Comparison of ENCODE assay signal across 1 cellular context in the genomic region with DNA sequence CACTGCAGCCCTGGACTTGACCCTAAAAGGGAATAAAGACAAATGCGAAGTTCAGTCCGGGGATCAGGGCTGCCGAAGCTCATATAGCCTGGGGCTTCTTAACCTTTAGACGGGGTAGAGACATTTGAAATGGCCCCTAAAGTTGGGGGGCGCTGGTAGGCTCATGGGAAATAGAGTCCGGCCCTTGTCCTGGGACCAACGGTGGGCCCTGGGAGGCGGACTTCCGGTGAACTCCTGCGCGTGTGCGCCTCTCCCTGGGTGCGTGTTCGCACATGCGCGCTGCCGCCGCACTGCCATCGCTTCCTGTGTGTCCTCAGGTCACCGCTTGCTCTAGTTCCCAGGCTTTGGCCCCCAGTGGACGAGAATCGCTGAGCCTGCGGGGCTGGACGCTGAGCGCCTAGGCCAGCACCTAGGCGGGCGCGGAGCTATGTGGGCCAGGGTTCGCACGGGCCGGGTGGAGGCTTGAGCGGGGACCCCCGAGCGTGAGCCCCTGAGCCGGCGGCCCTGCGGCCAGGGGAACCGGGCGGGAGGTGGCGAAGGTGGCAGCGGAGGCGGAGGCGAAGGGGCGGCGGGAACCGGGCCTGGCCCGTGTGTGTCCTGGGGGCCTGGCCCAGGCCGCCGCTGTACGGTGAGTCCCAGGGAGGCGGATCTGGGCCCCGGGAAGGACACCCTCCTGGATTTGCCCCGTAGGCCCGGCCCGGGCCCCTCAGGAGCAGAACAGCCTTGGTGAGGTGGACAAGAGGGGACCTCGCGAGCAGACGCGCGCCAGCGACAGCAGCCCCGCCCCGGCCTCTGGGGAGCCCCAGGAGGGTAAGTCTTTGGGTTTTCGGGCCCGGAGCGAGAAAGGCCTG.
TF ChIP-seq lines count a peak whose summit lies in the region.

No MANE protein-coding gene starts in this region.

TF ChIP-seq in HepG2, 621 proteins besides CTCF, POLR2A, EP300 and RAD21 (continued from another document):
- TF ChIP-seq, protein P1, sequence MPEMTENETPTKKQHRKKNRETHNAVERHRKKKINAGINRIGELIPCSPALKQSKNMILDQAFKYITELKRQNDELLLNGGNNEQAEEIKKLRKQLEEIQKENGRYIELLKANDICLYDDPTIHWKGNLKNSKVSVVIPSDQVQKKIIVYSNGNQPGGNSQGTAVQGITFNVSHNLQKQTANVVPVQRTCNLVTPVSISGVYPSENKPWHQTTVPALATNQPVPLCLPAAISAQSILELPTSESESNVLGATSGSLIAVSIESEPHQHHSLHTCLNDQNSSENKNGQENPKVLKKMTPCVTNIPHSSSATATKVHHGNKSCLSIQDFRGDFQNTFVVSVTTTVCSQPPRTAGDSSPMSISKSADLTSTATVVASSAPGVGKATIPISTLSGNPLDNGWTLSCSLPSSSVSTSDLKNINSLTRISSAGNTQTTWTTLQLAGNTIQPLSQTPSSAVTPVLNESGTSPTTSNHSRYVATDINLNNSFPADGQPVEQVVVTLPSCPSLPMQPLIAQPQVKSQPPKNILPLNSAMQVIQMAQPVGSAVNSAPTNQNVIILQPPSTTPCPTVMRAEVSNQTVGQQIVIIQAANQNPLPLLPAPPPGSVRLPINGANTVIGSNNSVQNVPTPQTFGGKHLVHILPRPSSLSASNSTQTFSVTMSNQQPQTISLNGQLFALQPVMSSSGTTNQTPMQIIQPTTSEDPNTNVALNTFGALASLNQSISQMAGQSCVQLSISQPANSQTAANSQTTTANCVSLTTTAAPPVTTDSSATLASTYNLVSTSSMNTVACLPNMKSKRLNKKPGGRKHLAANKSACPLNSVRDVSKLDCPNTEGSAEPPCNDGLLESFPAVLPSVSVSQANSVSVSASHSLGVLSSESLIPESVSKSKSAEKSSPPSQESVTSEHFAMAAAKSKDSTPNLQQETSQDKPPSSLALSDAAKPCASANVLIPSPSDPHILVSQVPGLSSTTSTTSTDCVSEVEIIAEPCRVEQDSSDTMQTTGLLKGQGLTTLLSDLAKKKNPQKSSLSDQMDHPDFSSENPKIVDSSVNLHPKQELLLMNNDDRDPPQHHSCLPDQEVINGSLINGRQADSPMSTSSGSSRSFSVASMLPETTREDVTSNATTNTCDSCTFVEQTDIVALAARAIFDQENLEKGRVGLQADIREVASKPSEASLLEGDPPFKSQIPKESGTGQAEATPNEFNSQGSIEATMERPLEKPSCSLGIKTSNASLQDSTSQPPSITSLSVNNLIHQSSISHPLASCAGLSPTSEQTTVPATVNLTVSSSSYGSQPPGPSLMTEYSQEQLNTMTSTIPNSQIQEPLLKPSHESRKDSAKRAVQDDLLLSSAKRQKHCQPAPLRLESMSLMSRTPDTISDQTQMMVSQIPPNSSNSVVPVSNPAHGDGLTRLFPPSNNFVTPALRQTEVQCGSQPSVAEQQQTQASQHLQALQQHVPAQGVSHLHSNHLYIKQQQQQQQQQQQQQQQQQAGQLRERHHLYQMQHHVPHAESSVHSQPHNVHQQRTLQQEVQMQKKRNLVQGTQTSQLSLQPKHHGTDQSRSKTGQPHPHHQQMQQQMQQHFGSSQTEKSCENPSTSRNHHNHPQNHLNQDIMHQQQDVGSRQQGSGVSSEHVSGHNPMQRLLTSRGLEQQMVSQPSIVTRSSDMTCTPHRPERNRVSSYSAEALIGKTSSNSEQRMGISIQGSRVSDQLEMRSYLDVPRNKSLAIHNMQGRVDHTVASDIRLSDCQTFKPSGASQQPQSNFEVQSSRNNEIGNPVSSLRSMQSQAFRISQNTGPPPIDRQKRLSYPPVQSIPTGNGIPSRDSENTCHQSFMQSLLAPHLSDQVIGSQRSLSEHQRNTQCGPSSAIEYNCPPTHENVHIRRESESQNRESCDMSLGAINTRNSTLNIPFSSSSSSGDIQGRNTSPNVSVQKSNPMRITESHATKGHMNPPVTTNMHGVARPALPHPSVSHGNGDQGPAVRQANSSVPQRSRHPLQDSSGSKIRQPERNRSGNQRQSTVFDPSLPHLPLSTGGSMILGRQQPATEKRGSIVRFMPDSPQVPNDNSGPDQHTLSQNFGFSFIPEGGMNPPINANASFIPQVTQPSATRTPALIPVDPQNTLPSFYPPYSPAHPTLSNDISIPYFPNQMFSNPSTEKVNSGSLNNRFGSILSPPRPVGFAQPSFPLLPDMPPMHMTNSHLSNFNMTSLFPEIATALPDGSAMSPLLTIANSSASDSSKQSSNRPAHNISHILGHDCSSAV (CRISPR knock-in tag; IDR thresholded peaks at IDR 0.05; ENCODE audit: borderline replicate concordance), result peak; percentile 27; the same call in 1 of the 2 replicates
- no peak for TF ChIP-seq DPF2 (CRISPR knock-in tag; IDR thresholded peaks at IDR 0.05; ENCODE audit: borderline replicate concordance, low read depth)
- TF ChIP-seq NRL (CRISPR knock-in tag; IDR thresholded peaks at IDR 0.05; ENCODE audit: borderline replicate concordance), result peak; percentile 64
- peak; percentile 80 for TF ChIP-seq SALL2 (CRISPR knock-in tag; IDR thresholded peaks at IDR 0.05)
- TF ChIP-seq PHB2 (IDR thresholded peaks at IDR 0.05; ENCODE audit: partially characterized antibody), result no peak
- TF ChIP-seq ARNT2 (CRISPR knock-in tag; IDR thresholded peaks at IDR 0.05; ENCODE audit: low read depth), result peak; percentile 80
- 0 out of 2 replicates have a peak, but pooled peaks have one; percentile 64 for TF ChIP-seq ZNF205 (CRISPR knock-in tag; IDR thresholded peaks at IDR 0.05)
- TF ChIP-seq HDAC6 (IDR thresholded peaks at IDR 0.05; ENCODE audit: low read depth, low read length), result no peak
- TF ChIP-seq THYN1 (CRISPR knock-in tag; IDR thresholded peaks at IDR 0.05; ENCODE audit: borderline replicate concordance, low read depth), result no peak
- 0 out of 2 replicates have a peak, but pooled peaks have one; percentile 15 for TF ChIP-seq NFYB (CRISPR knock-in tag; IDR thresholded peaks at IDR 0.05)
- no peak for TF ChIP-seq ZBTB8A (CRISPR knock-in tag; IDR thresholded peaks at IDR 0.05; ENCODE audit: borderline replicate concordance, low read depth)
- TF ChIP-seq, protein P2, sequence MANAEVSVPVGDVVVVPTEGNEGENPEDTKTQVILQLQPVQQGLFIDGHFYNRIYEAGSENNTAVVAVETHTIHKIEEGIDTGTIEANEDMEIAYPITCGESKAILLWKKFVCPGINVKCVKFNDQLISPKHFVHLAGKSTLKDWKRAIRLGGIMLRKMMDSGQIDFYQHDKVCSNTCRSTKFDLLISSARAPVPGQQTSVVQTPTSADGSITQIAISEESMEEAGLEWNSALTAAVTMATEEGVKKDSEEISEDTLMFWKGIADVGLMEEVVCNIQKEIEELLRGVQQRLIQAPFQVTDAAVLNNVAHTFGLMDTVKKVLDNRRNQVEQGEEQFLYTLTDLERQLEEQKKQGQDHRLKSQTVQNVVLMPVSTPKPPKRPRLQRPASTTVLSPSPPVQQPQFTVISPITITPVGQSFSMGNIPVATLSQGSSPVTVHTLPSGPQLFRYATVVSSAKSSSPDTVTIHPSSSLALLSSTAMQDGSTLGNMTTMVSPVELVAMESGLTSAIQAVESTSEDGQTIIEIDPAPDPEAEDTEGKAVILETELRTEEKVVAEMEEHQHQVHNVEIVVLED (CRISPR knock-in tag; IDR thresholded peaks at IDR 0.05; ENCODE audit: borderline replicate concordance), result peak; percentile 79
- TF ChIP-seq HMG20A (CRISPR knock-in tag; IDR thresholded peaks at IDR 0.05; ENCODE audit: borderline replicate concordance), result no peak
- no peak for TF ChIP-seq KDM1A (CRISPR knock-in tag; IDR thresholded peaks at IDR 0.05)
- no peak for TF ChIP-seq PLRG1 (conservative IDR thresholded peaks at IDR 0.05)
